In the genomic region with DNA sequence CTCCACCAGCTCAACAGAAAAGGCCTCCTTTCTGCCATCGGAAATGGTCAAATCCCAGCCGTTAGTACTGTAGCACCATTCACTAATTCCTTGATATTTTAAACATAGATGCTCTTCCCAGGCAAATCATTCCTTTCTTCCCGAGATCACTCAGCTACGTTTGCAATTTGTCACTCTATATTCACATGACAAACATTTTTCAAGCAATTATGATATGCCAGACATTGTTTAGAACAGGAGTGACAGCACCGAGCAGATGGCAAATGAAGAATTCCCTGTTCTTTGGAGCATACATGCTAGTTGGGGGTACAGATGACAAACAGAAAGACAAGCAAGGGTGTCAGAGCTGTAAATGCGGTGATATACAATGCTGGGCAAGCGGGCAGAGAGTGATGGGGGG, we compare ENCODE assay signal across 21 cellular contexts. TPM values are rescaled to one million over a fixed set of nuclear protein-coding genes. Genes with fewer than 3 reads are reported as not detected.
"Had no signal": no experiment of that assay in that cellular context is flagged by ENCODE, and none has a peak within 500 bp of the region (broad histone marks: within the 10 kb centered on the region; RNA-seq: fewer than 3 reads in every experiment).

No MANE protein-coding gene starts in this region.

- H3K27ac ChIP-seq: Peyer's patch, RWPE1, SJSA1, WERI-Rb-1 had no signal

- H3K4me1 Mint-ChIP-seq: activated CD4-positive, alpha-beta T cell treated with anti-CD3 and anti-CD28 coated beads for 36 hours; activated naive CD4-positive, alpha-beta T cell treated with anti-CD3 and anti-CD28 coated beads, Interleukin-2, amount 50 U/mL, for 24 hours; central memory CD8-positive, alpha-beta T cell had no signal

- DNase-seq: activated effector memory CD4-positive, alpha-beta T cell treated with Interleukin-2 at 50 U/mL for 16 hours; activated naive CD4-positive, alpha-beta T cell; aorta; NCI-H1105 treated with DMSO at 0.1 percent for 48 hours; NCI-H1436 treated with DMSO at 0.1 percent for 48 hours; NCI-H345; Right ventricle myocardium superior; SW 1271; WERI-Rb-1 had no signal

- H3K36me3 ChIP-seq: Peyer's patch, SJSA1, WERI-Rb-1 had no signal

- H3K9me3 ChIP-seq: Peyer's patch, SJSA1 had no signal

- H3K4me3 Mint-ChIP-seq: activated CD4-positive, alpha-beta memory T cell treated with anti-CD3 and anti-CD28 coated beads, Interleukin-2, amount 10 ng/mL, durations not matched to agents 7 days and 5 days; activated CD4-positive, alpha-beta T cell treated with anti-CD3 and anti-CD28 coated beads for 36 hours; activated naive CD4-positive, alpha-beta T cell treated with anti-CD3 and anti-CD28 coated beads, Interleukin-2, amount 50 U/mL, for 24 hours; activated T-helper 1 cell treated with anti-CD3 and anti-CD28 coated beads, Interleukin-12 subunit alpha, Interleukin-12 subunit beta, Interleukin-2, Interleukin-4 antibody, amounts not matched to agents 30 ng/mL and 10 ng/mL and 1 ng/mL, durations not matched to agents 14 hours and 24 hours and 36 hours; central memory CD8-positive, alpha-beta T cell; T-helper 2 cell treated with Interferon-gamma antibody and Interleukin-4, amounts not matched to agents 5 μg/mL and 100 μg/mL, for 36 hours had no signal

- H3K27ac Mint-ChIP-seq: activated CD4-positive, alpha-beta memory T cell treated with anti-CD3 and anti-CD28 coated beads, Interleukin-2, amount 10 ng/mL, durations not matched to agents 7 days and 5 days; activated CD4-positive, alpha-beta T cell treated with anti-CD3 and anti-CD28 coated beads for 36 hours; activated naive CD4-positive, alpha-beta T cell treated with anti-CD3 and anti-CD28 coated beads, Interleukin-2, amount 50 U/mL, for 24 hours; activated T-helper 1 cell treated with anti-CD3 and anti-CD28 coated beads, Interleukin-12 subunit alpha, Interleukin-12 subunit beta, Interleukin-2, Interleukin-4 antibody, amounts not matched to agents 30 ng/mL and 10 ng/mL and 1 ng/mL, durations not matched to agents 14 hours and 24 hours and 36 hours; T-helper 2 cell treated with Interferon-gamma antibody and Interleukin-4, amounts not matched to agents 5 μg/mL and 100 μg/mL, for 36 hours had no signal

- ATAC-seq: SK-N-SH treated with all-trans-retinoic acid at 6 μM for 48 hours had no signal

- H3K36me3 Mint-ChIP-seq: activated naive CD4-positive, alpha-beta T cell treated with anti-CD3 and anti-CD28 coated beads, Interleukin-2, amount 50 U/mL, for 24 hours had no signal

- H3K27me3 ChIP-seq: Peyer's patch, SJSA1 had no signal

- H3K4me3 ChIP-seq: K562, Peyer's patch, SJSA1 had no signal

- H3K9me3 Mint-ChIP-seq: activated CD4-positive, alpha-beta memory T cell treated with anti-CD3 and anti-CD28 coated beads, Interleukin-2, amount 10 ng/mL, durations not matched to agents 7 days and 5 days; activated naive CD4-positive, alpha-beta T cell treated with anti-CD3 and anti-CD28 coated beads, Interleukin-2, amount 50 U/mL, for 24 hours; activated T-helper 1 cell treated with anti-CD3 and anti-CD28 coated beads, Interleukin-12 subunit alpha, Interleukin-12 subunit beta, Interleukin-2, Interleukin-4 antibody, amounts not matched to agents 30 ng/mL and 10 ng/mL and 1 ng/mL, durations not matched to agents 14 hours and 24 hours and 36 hours; central memory CD8-positive, alpha-beta T cell; T-helper 2 cell treated with Interferon-gamma antibody and Interleukin-4, amounts not matched to agents 5 μg/mL and 100 μg/mL, for 36 hours had no signal

RNA-seq across cellular contexts. Expression of a gene that starts 47.1 kb away (rescaled TPM):
- total RNA-seq: activated CD4-positive, alpha-beta memory T cell treated with anti-CD3 and anti-CD28 coated beads, Interleukin-2, amount 10 ng/mL, durations not matched to agents 7 days and 5 days; activated CD4-positive, alpha-beta T cell treated with anti-CD3 and anti-CD28 coated beads for 36 hours; aorta; bronchial epithelial cell; K562; Right ventricle myocardium superior; SJSA1 had no signal
- polyA plus RNA-seq: K562 had no signal
